Comparison of ENCODE assay signal across 10 cellular contexts in the genomic region with DNA sequence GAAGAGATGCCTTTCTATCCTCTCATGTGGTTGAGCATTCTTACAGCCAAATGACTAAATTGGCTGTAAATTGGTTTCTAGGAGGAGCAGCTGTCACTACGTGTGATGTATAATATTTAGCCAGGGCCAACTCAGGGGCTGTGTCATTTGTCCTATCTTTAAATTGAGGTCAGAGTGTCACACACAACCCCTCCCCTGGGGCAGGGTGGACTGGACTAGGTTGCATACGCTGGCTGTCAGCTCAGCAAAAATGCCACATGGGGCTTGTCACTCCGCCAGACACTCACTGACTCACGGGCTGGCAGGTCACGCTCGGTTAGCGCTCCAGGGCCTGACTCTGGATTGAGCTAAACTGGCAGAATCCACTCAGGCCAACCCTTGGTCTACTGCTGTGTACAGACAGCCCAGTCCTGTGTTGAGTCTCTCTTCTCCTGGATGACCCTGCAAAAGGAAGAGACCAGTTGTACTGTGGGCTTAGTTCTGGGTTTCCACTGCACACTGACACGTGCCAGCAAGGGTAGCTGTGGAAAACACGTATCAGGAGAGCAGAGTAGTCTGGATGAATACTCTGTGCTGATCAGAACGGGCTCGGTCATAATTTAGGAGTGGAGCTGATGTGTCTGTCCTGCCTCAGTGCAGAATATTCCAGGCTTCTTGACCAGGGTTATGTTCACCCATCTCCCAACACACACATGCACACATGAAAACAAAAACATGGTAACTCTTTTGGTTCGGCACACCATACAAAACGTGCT. TPM values are rescaled to one million over a fixed set of nuclear protein-coding genes. Genes with fewer than 3 reads are reported as not detected.
DNase-seq lines count a peak whose midpoint lies in the region; ATAC-seq and TF ChIP-seq lines count a peak whose summit lies in the region.
"Had no signal": no experiment of that assay in that cellular context is flagged by ENCODE, and none has a peak within 500 bp of the region (broad histone marks: within the 10 kb centered on the region; RNA-seq: fewer than 3 reads in every experiment).

No MANE protein-coding gene starts in this region.

- H3K4me1 Mint-ChIP-seq in nephron progenitor cell = peaks cover 100% of the 10 kb centered on the region
- H3K4me1 Mint-ChIP-seq: memory B cell had no signal

- H3K27me3 Mint-ChIP-seq in nephron progenitor cell (ENCODE audit: low read depth, poor library complexity) = peaks cover 10% of the 10 kb centered on the region

- H3K9me3 Mint-ChIP-seq in nephron progenitor cell = no peaks in the 10 kb centered on the region
- H3K9me3 Mint-ChIP-seq: memory B cell had no signal

- H3K27ac Mint-ChIP-seq in nephron progenitor cell = peak overlapping the region; percentile 92
- H3K27ac Mint-ChIP-seq: memory B cell; stimulated activated naive CD8-positive, alpha-beta T cell treated with anti-CD3 and anti-CD28 coated beads, Interleukin-15, Interleukin-2, amounts not matched to agents 100 ng/mL and 50 ng/mL, for 24 hours had no signal

- in situ Hi-C loops in Caki2 (cut with HindIII; ENCODE audit: low pct_unique_long_range_greater_than_20kb, low sequenced_read_pairs) = no loop called here

- DNase-seq in Caki2 (ENCODE audit: low read depth) (peak; percentile 97), NCI-H2196 (lab: John Stamatoyannopoulos, UW; ENCODE audit: unreplicated experiment) (peak; percentile 41), choroid plexus epithelial cell (ENCODE audit: low read depth) (peak; percentile 26), nephron progenitor cell (peak; percentile 73)
- no peak for DNase-seq in stimulated activated naive CD4-positive, alpha-beta T cell treated with Interleukin-2 at 50 U/mL for 16 hours (lab: John Stamatoyannopoulos, UW)

- peak overlapping the region; percentile 4 for H3K4me3 Mint-ChIP-seq in nephron progenitor cell
- H3K4me3 Mint-ChIP-seq: memory B cell; stimulated activated naive CD8-positive, alpha-beta T cell treated with anti-CD3 and anti-CD28 coated beads, Interleukin-15, Interleukin-2, amounts not matched to agents 100 ng/mL and 50 ng/mL, for 24 hours had no signal

- no peak overlapping the region for H3K4me3 ChIP-seq in choroid plexus epithelial cell (ENCODE audit: low read depth, low read length)

- TF ChIP-seq CTCF in choroid plexus epithelial cell (conservative IDR thresholded peaks at IDR 0.05; ENCODE audit: low read depth, low read length) = no peak
- no peak for TF ChIP-seq CTCF in nephron progenitor cell (IDR thresholded peaks at IDR 0.05)

- ATAC-seq in GM21619 (IDR thresholded peaks at IDR 0.05; ENCODE audit: unreplicated experiment) (no peak), HG02571 (IDR thresholded peaks at IDR 0.05; ENCODE audit: unreplicated experiment) (no peak), HG02852 (IDR thresholded peaks at IDR 0.05; ENCODE audit: unreplicated experiment) (no peak)

- no peaks in the 10 kb centered on the region for H3K36me3 Mint-ChIP-seq in nephron progenitor cell (ENCODE audit: low read depth)
- H3K36me3 Mint-ChIP-seq: memory B cell had no signal

RNA-seq across cellular contexts. Expression of a gene that starts 29.1 kb away (rescaled TPM):
- 127 and 148 TPM in 2 replicates for total RNA-seq in Caki2 (2014; rRNA removed; shearing (Covaris generic); ENCODE audit: low replicate concordance)
